Comparison of ENCODE assay signal across 8 cellular contexts in genomic region chr6:29705389-29706231, GRCh38.
DNase-seq lines count a peak whose midpoint lies in the region; ATAC-seq and TF ChIP-seq lines count a peak whose summit lies in the region.
"Had no signal": no experiment of that assay in that cellular context is flagged by ENCODE, and none has a peak within 500 bp of the region (broad histone marks: within the 10 kb centered on the region; RNA-seq: fewer than 3 reads in every experiment).

No MANE protein-coding gene starts in this region.

- H3K4me3 Mint-ChIP-seq in stimulated activated effector memory CD8-positive, alpha-beta T cell treated with anti-CD3 and anti-CD28 coated beads, Interleukin-12 subunit alpha, Interleukin-12 subunit beta, amount 100 ng/mL, for 72 hours = no peak overlapping the region
- H3K4me3 Mint-ChIP-seq: activated B cell treated with CpG ODN at 0.5 μM for 24 hours had no signal

- H3K27ac Mint-ChIP-seq in stimulated activated effector memory CD8-positive, alpha-beta T cell treated with anti-CD3 and anti-CD28 coated beads, Interleukin-12 subunit alpha, Interleukin-12 subunit beta, amount 100 ng/mL, for 72 hours = peak overlapping the region; percentile 14
- H3K27ac Mint-ChIP-seq: activated B cell treated with CpG ODN at 0.5 μM for 24 hours had no signal

- in situ Hi-C loops in KBM-7 (cut with MboI; ENCODE audit: low pct_unique_long_range_greater_than_20kb, low sequenced_read_pairs) (no loop called here), astrocyte of the cerebellum (cut with HindIII; ENCODE audit: low sequenced_read_pairs) (no loop called here)

- peak; percentile 40 for TF ChIP-seq CTCF in astrocyte of the cerebellum (IDR thresholded peaks at IDR 0.05; ENCODE audit: low read depth, low read length, missing control alignments)

- H3K9me3 Mint-ChIP-seq in stimulated activated effector memory CD8-positive, alpha-beta T cell treated with anti-CD3 and anti-CD28 coated beads, Interleukin-12 subunit alpha, Interleukin-12 subunit beta, amount 100 ng/mL, for 72 hours = no peaks in the 10 kb centered on the region
- H3K9me3 Mint-ChIP-seq: activated B cell treated with CpG ODN at 0.5 μM for 24 hours had no signal

- ATAC-seq in stimulated activated effector memory CD8-positive, alpha-beta T cell treated with anti-CD3 and anti-CD28 coated beads, Interleukin-12 subunit alpha, Interleukin-12 subunit beta, amount 100 ng/mL, for 72 hours = no peak
- no peak for ATAC-seq in HG03378 (IDR thresholded peaks at IDR 0.05; ENCODE audit: unreplicated experiment)
- no peak for ATAC-seq in stimulated activated naive CD8-positive, alpha-beta T cell treated with anti-CD3 and anti-CD28 coated beads, Interleukin-15, Interleukin-2, amounts not matched to agents 100 U/mL and 50 U/mL, for 24 hours

- DNase-seq in ELR (ENCODE audit: low read depth) (peak; percentile 69), KBM-7 (peak; percentile 55), astrocyte of the cerebellum (ENCODE audit: low read depth) (peak; percentile 15), iPS-NIHi7 (ENCODE audit: extremely low spot score) (peak; percentile 60)
- DNase-seq in stimulated activated effector memory CD8-positive, alpha-beta T cell treated with anti-CD3 and anti-CD28 coated beads, Interleukin-12 subunit alpha, Interleukin-12 subunit beta, amount 100 ng/mL, for 72 hours (ENCODE audit: low spot score in 2 of 2) = peak in 1 of 2 donors; percentile 45
- DNase-seq in stimulated activated naive CD8-positive, alpha-beta T cell treated with anti-CD3 and anti-CD28 coated beads, Interleukin-15, Interleukin-2, amounts not matched to agents 100 U/mL and 50 U/mL, for 24 hours = no peak
- DNase-seq: activated B cell treated with CpG ODN at 0.5 μM for 24 hours had no signal

- no peak overlapping the region for H3K4me3 ChIP-seq in astrocyte of the cerebellum (ENCODE audit: low read depth, low read length)

- H3K36me3 Mint-ChIP-seq in stimulated activated effector memory CD8-positive, alpha-beta T cell treated with anti-CD3 and anti-CD28 coated beads, Interleukin-12 subunit alpha, Interleukin-12 subunit beta, amount 100 ng/mL, for 72 hours = no peaks in the 10 kb centered on the region

- peaks cover 42% of the 10 kb centered on the region for H3K4me1 Mint-ChIP-seq in stimulated activated effector memory CD8-positive, alpha-beta T cell treated with anti-CD3 and anti-CD28 coated beads, Interleukin-12 subunit alpha, Interleukin-12 subunit beta, amount 100 ng/mL, for 72 hours
